ENCODE assay signal across 8 cellular contexts in the genomic region with DNA sequence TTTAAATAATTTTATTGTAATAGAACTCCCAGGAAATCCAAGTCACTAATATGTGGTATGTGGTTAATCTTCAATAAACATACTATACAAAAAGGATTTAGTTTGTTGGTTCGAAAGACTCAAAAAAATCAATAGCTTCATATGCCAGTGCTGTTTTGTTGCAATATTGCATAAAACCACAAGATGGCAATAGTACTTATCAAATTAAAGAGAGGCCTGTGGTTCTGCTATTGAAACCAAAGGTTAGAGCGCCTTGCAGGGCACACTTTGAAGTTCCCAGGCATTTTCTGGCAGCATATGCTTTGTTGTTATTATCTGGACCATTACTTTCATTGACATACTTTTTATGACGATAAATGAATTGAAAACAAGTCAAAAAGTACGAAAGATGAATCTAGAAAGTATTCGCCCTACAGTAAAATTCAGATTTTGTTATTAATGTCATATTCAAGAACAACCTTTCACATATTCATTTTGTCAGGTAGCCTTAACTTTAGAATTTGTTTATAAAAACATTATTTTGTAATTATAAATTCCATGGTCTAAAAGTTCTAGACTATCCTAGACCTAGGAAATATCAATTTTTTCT.
DNase-seq lines count a peak whose midpoint lies in the region; ATAC-seq and TF ChIP-seq lines count a peak whose summit lies in the region.

No MANE protein-coding gene starts in this region.

- no peak overlapping the region for H3K4me3 ChIP-seq in NB4 (ENCODE audit: low read depth, low read length)
- H3K4me3 ChIP-seq in RWPE2 (ENCODE audit: severe bottlenecking): no peak overlapping the region
- H3K4me3 ChIP-seq in endodermal cell (ENCODE audit: low read length): no peak overlapping the region
- no peak overlapping the region for H3K4me3 ChIP-seq in mesenchymal stem cell (ENCODE audit: insufficient read depth in 1 of 2, low read depth in 1 of 2, low read length in 2 of 2)

- no peak overlapping the region for H4K91ac ChIP-seq in mesenchymal stem cell (ENCODE audit: low read length)

- peak; percentile 10 for DNase-seq in stimulated activated CD4-positive, alpha-beta T cell treated with anti-CD3 and anti-CD28 coated beads, Interleukin-4, amount 100 ng/mL, for 24 hours
- no peak for DNase-seq in stimulated activated CD4-positive, alpha-beta T cell treated with anti-CD3 and anti-CD28 coated beads, Interleukin-1b, Interleukin-23, amount 100 ng/mL, for 48 hours
- DNase-seq in HEK293T (ENCODE audit: extremely low spot score) (peak; percentile 48), NB4 (ENCODE audit: low read depth) (peak; percentile 74), RWPE2 (ENCODE audit: low spot score) (no peak), endodermal cell (peak; percentile 64), mesenchymal stem cell (peak; percentile 70)
- no peak for DNase-seq in activated T-helper 2 cell treated with anti-CD3 and anti-CD28 coated beads, Interferon-gamma antibody, Interleukin-2, Interleukin-4, amounts not matched to agents 10 μg/mL and 5 μg/mL and 100 μg/mL, durations not matched to agents 14 hours and 24 hours and 36 hours (ENCODE audit: low spot score)

- no peak overlapping the region for H3K18ac ChIP-seq in mesenchymal stem cell (ENCODE audit: low read depth in 1 of 2, low read length in 2 of 2)

- H3K36me3 ChIP-seq in RWPE2 (ENCODE audit: low read depth) (no peaks in the 10 kb centered on the region), endodermal cell (ENCODE audit: control insufficient read depth, insufficient read depth, low read length) (no peaks in the 10 kb centered on the region), mesenchymal stem cell (ENCODE audit: control insufficient read depth in 1 of 2, insufficient read depth in 2 of 2, low read depth in 1 of 2, low read length in 2 of 2) (no peaks in the 10 kb centered on the region)

- H2BK12ac ChIP-seq in mesenchymal stem cell (ENCODE audit: low read length in 2 of 2): no peak overlapping the region

- H2BK120ac ChIP-seq in mesenchymal stem cell (ENCODE audit: low read depth, low read length): no peak overlapping the region

- peak; percentile 70 for ATAC-seq in RWPE2 (ENCODE audit: low read depth)

- no peak overlapping the region for H3K27ac Mint-ChIP-seq in endodermal cell
- H3K27ac Mint-ChIP-seq in activated T-helper 2 cell treated with anti-CD3 and anti-CD28 coated beads, Interferon-gamma antibody, Interleukin-2, Interleukin-4, amounts not matched to agents 10 μg/mL and 5 μg/mL and 100 μg/mL, durations not matched to agents 14 hours and 24 hours and 36 hours: no peak overlapping the region

- H3K9me3 Mint-ChIP-seq in endodermal cell: no peaks in the 10 kb centered on the region
- no peaks in the 10 kb centered on the region for H3K9me3 Mint-ChIP-seq in activated T-helper 2 cell treated with anti-CD3 and anti-CD28 coated beads, Interferon-gamma antibody, Interleukin-2, Interleukin-4, amounts not matched to agents 10 μg/mL and 5 μg/mL and 100 μg/mL, durations not matched to agents 14 hours and 24 hours and 36 hours

- no peaks in the 10 kb centered on the region for H3K4me1 Mint-ChIP-seq in endodermal cell
- H3K4me1 Mint-ChIP-seq in activated T-helper 2 cell treated with anti-CD3 and anti-CD28 coated beads, Interferon-gamma antibody, Interleukin-2, Interleukin-4, amounts not matched to agents 10 μg/mL and 5 μg/mL and 100 μg/mL, durations not matched to agents 14 hours and 24 hours and 36 hours (ENCODE audit: low read depth): no peaks in the 10 kb centered on the region

- H3K9me3 ChIP-seq in RWPE2 (ENCODE audit: severe bottlenecking): no peaks in the 10 kb centered on the region
- H3K9me3 ChIP-seq in endodermal cell (ENCODE audit: control insufficient read depth, low read length): no peaks in the 10 kb centered on the region
- H3K9me3 ChIP-seq in mesenchymal stem cell (ENCODE audit: control insufficient read depth, low read length): peaks cover 5% of the 10 kb centered on the region

- no peak for TF ChIP-seq POLR2A in NB4 (IDR thresholded peaks at IDR 0.05; ENCODE audit: extremely low read depth, insufficient read length)

- intact Hi-C loops in activated T-helper 2 cell treated with anti-CD3 and anti-CD28 coated beads, Interferon-gamma antibody, Interleukin-2, Interleukin-4, amounts not matched to agents 10 μg/mL and 5 μg/mL and 100 μg/mL, durations not matched to agents 14 hours and 24 hours and 36 hours (cut with micrococcal nuclease): loop anchor here (2.0 to 5.0 kb wide), 2 partner anchors 292 to 879 kb away; no protein-coding TSS in a partner anchor

- no peak overlapping the region for H2BK5ac ChIP-seq in mesenchymal stem cell (ENCODE audit: low read depth, low read length, poor library complexity, severe bottlenecking)

- TF ChIP-seq CTCF in NB4 (IDR thresholded peaks at IDR 0.05; ENCODE audit: low read depth, low read length) (peak; percentile 34), RWPE2 (IDR thresholded peaks at IDR 0.05; ENCODE audit: poor library complexity, severe bottlenecking) (peak; percentile 94), endodermal cell (conservative IDR thresholded peaks at IDR 0.05) (peak; percentile 87)

- H2BK15ac ChIP-seq in mesenchymal stem cell (ENCODE audit: low read depth, poor library complexity, severe bottlenecking): no peak overlapping the region

- POLR2A ChIA-PET in HEK293T (lab: Yijun Ruan, JAX): interaction anchor here (0.9 kb wide), 1 partner anchor 470 kb away, joined by 3 read pairs; no protein-coding TSS in a partner anchor

- H3K27ac ChIP-seq in RWPE2 (ENCODE audit: poor library complexity, severe bottlenecking) (no peak overlapping the region), endodermal cell (ENCODE audit: low read depth, low read length) (no peak overlapping the region), mesenchymal stem cell (ENCODE audit: low read length, poor library complexity, severe bottlenecking) (no peak overlapping the region)

- no peak overlapping the region for H3K4me2 ChIP-seq in mesenchymal stem cell (ENCODE audit: low read length, poor library complexity, severe bottlenecking)

- H3K23ac ChIP-seq in mesenchymal stem cell (ENCODE audit: low read length in 2 of 2): no peak overlapping the region

- CTCF ChIA-PET in HEK293T (lab: Yijun Ruan, JAX): interaction anchor here (0.6 to 2.0 kb wide), 5 partner anchors 13 to 300 kb away, joined by 3 to 4 read pairs (median 3); no protein-coding TSS in a partner anchor

- peaks cover 14% of the 10 kb centered on the region for H3K79me1 ChIP-seq in mesenchymal stem cell (replicated peaks; ENCODE audit: low read length, poor library complexity, severe bottlenecking)

- no peak overlapping the region for H3K4me3 Mint-ChIP-seq in endodermal cell
- no peak overlapping the region for H3K4me3 Mint-ChIP-seq in activated T-helper 2 cell treated with anti-CD3 and anti-CD28 coated beads, Interferon-gamma antibody, Interleukin-2, Interleukin-4, amounts not matched to agents 10 μg/mL and 5 μg/mL and 100 μg/mL, durations not matched to agents 14 hours and 24 hours and 36 hours (ENCODE audit: low read depth)

- no peak overlapping the region for H3K4ac ChIP-seq in mesenchymal stem cell (ENCODE audit: low read depth in 1 of 2, low read length in 2 of 2)

- H4K8ac ChIP-seq in mesenchymal stem cell (ENCODE audit: low read length): no peak overlapping the region

- H3K27me3 Mint-ChIP-seq in endodermal cell (ENCODE audit: insufficient read depth): no peaks in the 10 kb centered on the region
- H3K27me3 Mint-ChIP-seq in activated T-helper 2 cell treated with anti-CD3 and anti-CD28 coated beads, Interferon-gamma antibody, Interleukin-2, Interleukin-4, amounts not matched to agents 10 μg/mL and 5 μg/mL and 100 μg/mL, durations not matched to agents 14 hours and 24 hours and 36 hours (ENCODE audit: low read depth): no peaks in the 10 kb centered on the region

- no peak overlapping the region for H2AK5ac ChIP-seq in mesenchymal stem cell (ENCODE audit: low read length, severe bottlenecking)

- H3K14ac ChIP-seq in mesenchymal stem cell (ENCODE audit: low read length in 2 of 2): no peak overlapping the region

- no peaks in the 10 kb centered on the region for H3K4me1 ChIP-seq in RWPE2 (ENCODE audit: insufficient read depth, poor library complexity, severe bottlenecking)
- no peaks in the 10 kb centered on the region for H3K4me1 ChIP-seq in endodermal cell (ENCODE audit: control insufficient read depth, insufficient read depth, low read length)
- no peaks in the 10 kb centered on the region for H3K4me1 ChIP-seq in mesenchymal stem cell (ENCODE audit: control insufficient read depth, insufficient read depth, low read depth, low read length)

- H3K36me3 Mint-ChIP-seq in endodermal cell (ENCODE audit: low read depth): no peaks in the 10 kb centered on the region
- H3K36me3 Mint-ChIP-seq in activated T-helper 2 cell treated with anti-CD3 and anti-CD28 coated beads, Interferon-gamma antibody, Interleukin-2, Interleukin-4, amounts not matched to agents 10 μg/mL and 5 μg/mL and 100 μg/mL, durations not matched to agents 14 hours and 24 hours and 36 hours (ENCODE audit: low read depth): no peaks in the 10 kb centered on the region

- H3K9ac ChIP-seq in endodermal cell (ENCODE audit: extremely low read depth, low read length, poor library complexity, severe bottlenecking): no peak overlapping the region
- no peak overlapping the region for H3K9ac ChIP-seq in mesenchymal stem cell (ENCODE audit: low read length)

- H3K27me3 ChIP-seq in RWPE2 (ENCODE audit: insufficient read depth, poor library complexity, severe bottlenecking) (no peaks in the 10 kb centered on the region), endodermal cell (ENCODE audit: control insufficient read depth, insufficient read depth, low read length, poor library complexity, severe bottlenecking) (no peaks in the 10 kb centered on the region), mesenchymal stem cell (ENCODE audit: control insufficient read depth in 1 of 2, insufficient read depth in 1 of 2, low read length in 2 of 2) (no peaks in the 10 kb centered on the region)

- 35% methylated on average over 5 of the region's 5 CpGs; no CpG with 5 or more reads in 1 of the 2 experiments for WGBS in endodermal cell (ENCODE audit: insufficient coverage in 1 of 2, insufficient read length in 1 of 2), 2 experiments
- 40% methylated on average over 1 of the region's 5 CpGs for WGBS in mesenchymal stem cell

- no peak overlapping the region for H2AFZ ChIP-seq in mesenchymal stem cell (ENCODE audit: low read depth, low read length)

TF ChIP-seq in HEK293T, 16 proteins besides CTCF, POLR2A, EP300 and RAD21:
- TF ChIP-seq FOXA1 (IDR thresholded peaks at IDR 0.05) (0 out of 2 replicates have a peak, but pooled peaks have one; percentile 21), ARNT (IDR thresholded peaks at IDR 0.05) (no peak), BHLHE40 (IDR thresholded peaks at IDR 0.05; ENCODE audit: borderline replicate concordance) (no peak)

Comparison
In these comparisons a context has a peak if more than half of its experiments do, and no peak if none do; other contexts are left out.
1. DNase-seq: peak in stimulated activated CD4-positive, alpha-beta T cell treated with anti-CD3 and anti-CD28 coated beads, Interleukin-4, amount 100 ng/mL, for 24 hours (single experiment), HEK293T (single experiment), NB4 (single experiment), endodermal cell (single experiment) and mesenchymal stem cell (single experiment); none in stimulated activated CD4-positive, alpha-beta T cell treated with anti-CD3 and anti-CD28 coated beads, Interleukin-1b, Interleukin-23, amount 100 ng/mL, for 48 hours (single experiment), RWPE2 (single experiment) and activated T-helper 2 cell treated with anti-CD3 and anti-CD28 coated beads, Interferon-gamma antibody, Interleukin-2, Interleukin-4, amounts not matched to agents 10 μg/mL and 5 μg/mL and 100 μg/mL, durations not matched to agents 14 hours and 24 hours and 36 hours (single experiment).
2. CTCF ChIP-seq: peak in every context shown above with its lines; median percentile 94 in RWPE2; 87 in endodermal cell; 34 in NB4.